Comparison of ENCODE assay signal across 8 cellular contexts in genomic region chr13:33015791-33016323, GRCh38. TPM values are rescaled to one million over a fixed set of nuclear protein-coding genes. Genes with fewer than 3 reads are reported as not detected.
DNase-seq lines count a peak whose midpoint lies in the region; ATAC-seq and TF ChIP-seq lines count a peak whose summit lies in the region.

No MANE protein-coding gene starts in this region.

- no peaks in the 10 kb centered on the region for H3K4me1 ChIP-seq in iPS-15b (ENCODE audit: control insufficient read depth, insufficient read depth, low read length)

- ATAC-seq in Right ventricle myocardium inferior, result no peak
- ATAC-seq in stimulated activated naive B cell treated with anti-CD40 and anti-IgM and Interleukin-4, amounts not matched to agents 10 μg/mL and 1 μg/mL and 100 μg/mL, for 72 hours (replicated peaks), result no peak

- 0 out of 2 replicates have a peak, but pooled peaks have one; percentile 1 for TF ChIP-seq CTCF in VCaP (conservative IDR thresholded peaks at IDR 0.05)

- H3K9ac ChIP-seq in iPS-15b (ENCODE audit: low read depth, low read length), result no peak overlapping the region

- no peak overlapping the region for H3K27ac ChIP-seq in VCaP

- H3K9me3 Mint-ChIP-seq in stimulated activated naive B cell treated with anti-CD40 and anti-IgM and Interleukin-4, amounts not matched to agents 10 μg/mL and 1 μg/mL and 100 μg/mL, for 72 hours, result peaks cover 0 to 2% of the 10 kb centered on the region in 2 donors

- peaks cover 11 to 20% of the 10 kb centered on the region in 2 donors for H3K4me1 Mint-ChIP-seq in stimulated activated naive B cell treated with anti-CD40 and anti-IgM and Interleukin-4, amounts not matched to agents 10 μg/mL and 1 μg/mL and 100 μg/mL, for 72 hours

- H3K27ac Mint-ChIP-seq in stimulated activated naive B cell treated with anti-CD40 and anti-IgM and Interleukin-4, amounts not matched to agents 10 μg/mL and 1 μg/mL and 100 μg/mL, for 72 hours, result no peak overlapping the region

- peak; percentile 64 for DNase-seq in Right ventricle myocardium inferior (ENCODE audit: missing footprints)
- no peak for DNase-seq in cardiac septum (ENCODE audit: low spot score)
- DNase-seq in stimulated activated naive B cell treated with anti-CD40 and anti-IgM and Interleukin-4, amounts not matched to agents 10 μg/mL and 1 μg/mL and 100 μg/mL, for 72 hours, result no peak
- no peak for DNase-seq in cerebellar nuclear complex (lab: John Stamatoyannopoulos, UW)
- no peak for DNase-seq in ureter (ENCODE audit: low spot score)
- DNase-seq in activated gamma-delta T cell (lab: John Stamatoyannopoulos, UW), result no peak

- no peaks in the 10 kb centered on the region for H3K9me3 ChIP-seq in iPS-15b (ENCODE audit: control insufficient read depth, insufficient read depth, low read length)

- peaks cover 58 to 72% of the 10 kb centered on the region in 2 donors for H3K27me3 Mint-ChIP-seq in stimulated activated naive B cell treated with anti-CD40 and anti-IgM and Interleukin-4, amounts not matched to agents 10 μg/mL and 1 μg/mL and 100 μg/mL, for 72 hours

- peak overlapping the region; percentile 35 for H3K4me3 ChIP-seq in iPS-15b (ENCODE audit: low read depth, low read length)

- peak overlapping the region; percentile 20 to 42 for H3K4me3 Mint-ChIP-seq in stimulated activated naive B cell treated with anti-CD40 and anti-IgM and Interleukin-4, amounts not matched to agents 10 μg/mL and 1 μg/mL and 100 μg/mL, for 72 hours

- no peaks in the 10 kb centered on the region for H3K36me3 ChIP-seq in iPS-15b (ENCODE audit: control insufficient read depth, insufficient read depth, low read length)

- H3K27me3 ChIP-seq in iPS-15b (ENCODE audit: control insufficient read depth, insufficient read depth, low read length), result peaks cover 62% of the 10 kb centered on the region

- H3K36me3 Mint-ChIP-seq in stimulated activated naive B cell treated with anti-CD40 and anti-IgM and Interleukin-4, amounts not matched to agents 10 μg/mL and 1 μg/mL and 100 μg/mL, for 72 hours, result no peaks in the 10 kb centered on the region

- intact Hi-C loops in Right ventricle myocardium inferior (cut with DNase I) (loop anchor here (10.0 kb wide), 1 partner anchor 171 kb away; no protein-coding TSS in a partner anchor), cardiac septum (cut with DNase I) (loop anchor here (2.0 to 10.0 kb wide), 3 partner anchors 49 to 429 kb away; partner anchors contain the start of gene PDS5B)

RNA-seq across cellular contexts. Expression of gene KL, which starts 0.4 kb away (rescaled TPM):
- total RNA-seq in Right ventricle myocardium inferior (1.5 TPM), cardiac septum (1.9 TPM), ureter (3.6 TPM)
